In genomic region chr6:49980898-49981297, GRCh38 we compare ENCODE assay signal across 1 cellular context.
TF ChIP-seq lines count a peak whose summit lies in the region.

No MANE protein-coding gene starts in this region.

TF ChIP-seq in K562, 482 proteins besides CTCF, POLR2A, EP300 and RAD21 (continued from another document):
- no peak for TF ChIP-seq RREB1 (CRISPR knock-in tag; IDR thresholded peaks at IDR 0.05)
- TF ChIP-seq ZMIZ1 (IDR thresholded peaks at IDR 0.05; ENCODE audit: low read depth in 2 of 2, low read length in 2 of 2) = no peak
- TF ChIP-seq CTBP1 (IDR thresholded peaks at IDR 0.05; ENCODE audit: borderline replicate concordance) = peak; percentile 82
- TF ChIP-seq C11orf30 (IDR thresholded peaks at IDR 0.05; ENCODE audit: low read depth) = peak; percentile 93
- TF ChIP-seq NR3C1 (CRISPR knock-in tag; IDR thresholded peaks at IDR 0.05) = no peak
- TF ChIP-seq CAMTA2 (CRISPR knock-in tag; conservative IDR thresholded peaks at IDR 0.05) = no peak
